9 cellular contexts compared by ENCODE assay signal in genomic region chr12:108821407-108822397, GRCh38. TPM values are rescaled to one million over a fixed set of nuclear protein-coding genes. Genes with fewer than 3 reads are reported as not detected.
DNase-seq lines count a peak whose midpoint lies in the region; ATAC-seq and TF ChIP-seq lines count a peak whose summit lies in the region.
"Had no signal": no experiment of that assay in that cellular context is flagged by ENCODE, and none has a peak within 500 bp of the region (broad histone marks: within the 10 kb centered on the region; RNA-seq: fewer than 3 reads in every experiment).

No MANE protein-coding gene starts in this region.

- H3K27ac Mint-ChIP-seq in activated CD4-positive, alpha-beta T cell treated with anti-CD3 and anti-CD28 coated beads, Interleukin-2, amount 10 ng/mL, durations not matched to agents 24 days and 14 days, result peak overlapping the region; percentile 50
- peak overlapping the region; percentile 37 for H3K27ac Mint-ChIP-seq in stimulated activated naive CD8-positive, alpha-beta T cell treated with anti-CD3 and anti-CD28 coated beads, Interleukin-15, Interleukin-2, amounts not matched to agents 100 ng/mL and 50 ng/mL, for 24 hours
- no peak overlapping the region for H3K27ac Mint-ChIP-seq in CD8-positive, alpha-beta T cell

- peak overlapping the region; percentile 13 for H3K27ac ChIP-seq in fibroblast of lung (ENCODE audit: insufficient read depth, low read length)
- H3K27ac ChIP-seq in CD8-positive, alpha-beta T cell (ENCODE audit: low read depth, low read length), result no peak overlapping the region

- no peaks in the 10 kb centered on the region for H3K9me3 ChIP-seq in fibroblast of lung (ENCODE audit: control insufficient read depth, insufficient read depth, low read depth, low read length)
- no peaks in the 10 kb centered on the region for H3K9me3 ChIP-seq in CD8-positive, alpha-beta T cell (ENCODE audit: low read length)

- H3K4me3 ChIP-seq in fibroblast of lung (replicated peaks in 1 of 4; ENCODE audit: control extremely low read depth in 1 of 4, insufficient read depth in 1 of 4, low read depth in 3 of 4, low read length in 4 of 4), result no peak overlapping the region
- no peak overlapping the region for H3K4me3 ChIP-seq in CD8-positive, alpha-beta T cell (ENCODE audit: low read depth, low read length)
- H3K4me3 ChIP-seq: SK-N-MC had no signal

- no peak for TF ChIP-seq POLR2A in GM18505 (IDR thresholded peaks at IDR 0.05; ENCODE audit: borderline replicate concordance, extremely low read depth, insufficient read depth, insufficient read length)

- DNase-seq in activated CD4-positive, alpha-beta T cell treated with anti-CD3 and anti-CD28 coated beads, Interleukin-2, amount 10 ng/mL, durations not matched to agents 24 days and 14 days, result no peak
- no peak for DNase-seq in activated CD4-positive, alpha-beta T cell treated with anti-CD3 and anti-CD28 coated beads for 4 hours
- DNase-seq in NOMO-1 (lab: John Stamatoyannopoulos, UW; ENCODE audit: unreplicated experiment in 2 of 2), result peak; percentile 60 to 75
- DNase-seq in fibroblast of lung (ENCODE audit: low read depth in 2 of 2), result peak in 1 of 2 donors; percentile 87
- DNase-seq in cerebellum (ENCODE audit: low spot score), result no peak
- no peak for DNase-seq in CD8-positive, alpha-beta T cell

- peak overlapping the region; percentile 23 for H3K4me3 Mint-ChIP-seq in activated CD4-positive, alpha-beta T cell treated with anti-CD3 and anti-CD28 coated beads, Interleukin-2, amount 10 ng/mL, durations not matched to agents 24 days and 14 days
- H3K4me3 Mint-ChIP-seq in stimulated activated naive CD8-positive, alpha-beta T cell treated with anti-CD3 and anti-CD28 coated beads, Interleukin-15, Interleukin-2, amounts not matched to agents 100 ng/mL and 50 ng/mL, for 24 hours, result peak overlapping the region; percentile 1
- no peak overlapping the region for H3K4me3 Mint-ChIP-seq in CD8-positive, alpha-beta T cell

- no peaks in the 10 kb centered on the region for H3K9me3 Mint-ChIP-seq in activated CD4-positive, alpha-beta T cell treated with anti-CD3 and anti-CD28 coated beads, Interleukin-2, amount 10 ng/mL, durations not matched to agents 24 days and 14 days
- H3K9me3 Mint-ChIP-seq in stimulated activated naive CD8-positive, alpha-beta T cell treated with anti-CD3 and anti-CD28 coated beads, Interleukin-15, Interleukin-2, amounts not matched to agents 100 ng/mL and 50 ng/mL, for 24 hours, result no peaks in the 10 kb centered on the region
- no peaks in the 10 kb centered on the region for H3K9me3 Mint-ChIP-seq in CD8-positive, alpha-beta T cell

- no peak overlapping the region for H2AFZ ChIP-seq in fibroblast of lung (ENCODE audit: low read length)

- H3K4me1 Mint-ChIP-seq in activated CD4-positive, alpha-beta T cell treated with anti-CD3 and anti-CD28 coated beads, Interleukin-2, amount 10 ng/mL, durations not matched to agents 24 days and 14 days, result peaks cover 42% of the 10 kb centered on the region
- H3K4me1 Mint-ChIP-seq in stimulated activated naive CD8-positive, alpha-beta T cell treated with anti-CD3 and anti-CD28 coated beads, Interleukin-15, Interleukin-2, amounts not matched to agents 100 ng/mL and 50 ng/mL, for 24 hours (ENCODE audit: low read depth), result peaks cover 52% of the 10 kb centered on the region
- H3K4me1 Mint-ChIP-seq in CD8-positive, alpha-beta T cell (ENCODE audit: low read depth), result peaks cover 15% of the 10 kb centered on the region

- H3K4me2 ChIP-seq in fibroblast of lung (ENCODE audit: extremely low read depth, insufficient read depth, low read length), result no peak overlapping the region

- no peaks in the 10 kb centered on the region for H4K20me1 ChIP-seq in fibroblast of lung (ENCODE audit: control insufficient read depth, extremely low read depth, insufficient read depth, low read length)

- H3K36me3 Mint-ChIP-seq in activated CD4-positive, alpha-beta T cell treated with anti-CD3 and anti-CD28 coated beads, Interleukin-2, amount 10 ng/mL, durations not matched to agents 24 days and 14 days (ENCODE audit: low read depth), result peaks cover 33% of the 10 kb centered on the region
- H3K36me3 Mint-ChIP-seq in stimulated activated naive CD8-positive, alpha-beta T cell treated with anti-CD3 and anti-CD28 coated beads, Interleukin-15, Interleukin-2, amounts not matched to agents 100 ng/mL and 50 ng/mL, for 24 hours (ENCODE audit: low read depth), result peaks cover 51% of the 10 kb centered on the region
- H3K36me3 Mint-ChIP-seq in CD8-positive, alpha-beta T cell, result peaks cover 58% of the 10 kb centered on the region

- ATAC-seq in GM18505 (IDR thresholded peaks at IDR 0.05; ENCODE audit: unreplicated experiment), result no peak
- no peak for ATAC-seq in CD8-positive, alpha-beta T cell

- peaks cover 19% of the 10 kb centered on the region for H3K4me1 ChIP-seq in fibroblast of lung (ENCODE audit: control insufficient read depth, extremely low read depth, insufficient read depth, low read length)
- no peaks in the 10 kb centered on the region for H3K4me1 ChIP-seq in CD8-positive, alpha-beta T cell (ENCODE audit: insufficient read depth, low read length)

- H3K36me3 ChIP-seq in fibroblast of lung (ENCODE audit: control insufficient read depth, insufficient read depth, low read length), result peaks cover 15% of the 10 kb centered on the region
- peaks cover 15% of the 10 kb centered on the region for H3K36me3 ChIP-seq in CD8-positive, alpha-beta T cell (ENCODE audit: insufficient read depth, low read length)

- POLR2A ChIA-PET in CD8-positive, alpha-beta T cell (lab: Charles Lee), result interaction anchor here (0.6 to 1.0 kb wide), 2 partner anchors 132 to 199 kb away, joined by 3 to 4 read pairs; no protein-coding TSS in a partner anchor

- no peak for TF ChIP-seq CTCF in fibroblast of lung (conservative IDR thresholded peaks at IDR 0.05 in 1 of 2, IDR thresholded peaks at IDR 0.05 in 1 of 2; ENCODE audit: low read depth in 1 of 2, low read length in 2 of 2)
- TF ChIP-seq CTCF in CD8-positive, alpha-beta T cell (IDR thresholded peaks at IDR 0.05), result no peak

- H3K9ac ChIP-seq in fibroblast of lung (ENCODE audit: insufficient read depth, low read length), result no peak overlapping the region

- H3K27me3 ChIP-seq in fibroblast of lung (ENCODE audit: control insufficient read depth, insufficient read depth, low read length), result no peaks in the 10 kb centered on the region
- H3K27me3 ChIP-seq in CD8-positive, alpha-beta T cell (ENCODE audit: insufficient read depth, low read length), result no peaks in the 10 kb centered on the region

- CTCF ChIA-PET in CD8-positive, alpha-beta T cell (lab: Charles Lee), result interaction anchor here (1.4 to 1.8 kb wide), 2 partner anchors 18 to 157 kb away, joined by 3 to 4 read pairs; no protein-coding TSS in a partner anchor

- intact Hi-C loops in activated CD4-positive, alpha-beta T cell treated with anti-CD3 and anti-CD28 coated beads, Interleukin-2, amount 10 ng/mL, durations not matched to agents 24 days and 14 days (cut with micrococcal nuclease), result loop anchor here (5.0 to 10.0 kb wide), 2 partner anchors 36 to 133 kb away; partner anchors contain the start of gene SSH1
- intact Hi-C loops in CD8-positive, alpha-beta T cell (cut with DNase I, micrococcal nuclease), result no loop called here

- H3K27me3 Mint-ChIP-seq in activated CD4-positive, alpha-beta T cell treated with anti-CD3 and anti-CD28 coated beads, Interleukin-2, amount 10 ng/mL, durations not matched to agents 24 days and 14 days, result no peaks in the 10 kb centered on the region
- H3K27me3 Mint-ChIP-seq in stimulated activated naive CD8-positive, alpha-beta T cell treated with anti-CD3 and anti-CD28 coated beads, Interleukin-15, Interleukin-2, amounts not matched to agents 100 ng/mL and 50 ng/mL, for 24 hours, result no peaks in the 10 kb centered on the region
- no peaks in the 10 kb centered on the region for H3K27me3 Mint-ChIP-seq in CD8-positive, alpha-beta T cell (ENCODE audit: low read depth)

- H3K79me2 ChIP-seq in fibroblast of lung (ENCODE audit: control insufficient read depth, insufficient read depth, low read length), result peaks cover 73% of the 10 kb centered on the region

RNA-seq across cellular contexts. Expression of gene SSH1, which starts 35.7 kb away (rescaled TPM):
- total RNA-seq in activated CD4-positive, alpha-beta T cell treated with anti-CD3 and anti-CD28 coated beads, Interleukin-2, amount 10 ng/mL, durations not matched to agents 24 days and 14 days, result 27.2 and 31.5 TPM in 2 replicates
- total RNA-seq in fibroblast of lung (14.4 and 24.9 TPM in 2 replicates), cerebellum (13.1 TPM)
- polyA plus RNA-seq in fibroblast of lung, result 22.1 and 31.9 TPM in 2 replicates
- 21.3 and 23.4 TPM in 2 replicates for polyA plus RNA-seq in fibroblast of lung (2012)
- 66.6 and 95.5 TPM in 2 replicates for polyA minus RNA-seq in fibroblast of lung (ENCODE audit: low replicate concordance)
- total RNA-seq in CD8-positive, alpha-beta T cell, result 10 to 100 TPM; 26.2 to 32.4 TPM

RNA-seq across cellular contexts. Expression of gene DAO, which starts 58.2 kb away (rescaled TPM):
- not detected in 2 replicates for total RNA-seq in activated CD4-positive, alpha-beta T cell treated with anti-CD3 and anti-CD28 coated beads, Interleukin-2, amount 10 ng/mL, durations not matched to agents 24 days and 14 days
- total RNA-seq in fibroblast of lung (not detected in 2 replicates), cerebellum (not detected)
- not detected in 2 replicates for polyA plus RNA-seq in fibroblast of lung
- polyA plus RNA-seq in fibroblast of lung (2012), result not detected in 2 replicates
- not detected in 2 replicates for polyA minus RNA-seq in fibroblast of lung (ENCODE audit: low replicate concordance)
- not detected for total RNA-seq in CD8-positive, alpha-beta T cell

Comparison
In these comparisons a context has a peak if more than half of its experiments do, and no peak if none do; other contexts are left out.
1. DNase-seq: peak in NOMO-1 (2 of 2); none in activated CD4-positive, alpha-beta T cell treated with anti-CD3 and anti-CD28 coated beads, Interleukin-2, amount 10 ng/mL, durations not matched to agents 24 days and 14 days (single experiment), activated CD4-positive, alpha-beta T cell treated with anti-CD3 and anti-CD28 coated beads for 4 hours (0 of 2), cerebellum (single experiment) and CD8-positive, alpha-beta T cell (0 of 7).